In genomic region chr6:15453186-15453585, GRCh38 we compare ENCODE assay signal across 29 cellular contexts.
A peak's percentile ranks its signal among the peaks of the same experiment; 100 is the strongest.
DNase-seq lines count a peak whose midpoint lies in the region; ATAC-seq, FAIRE-seq and TF ChIP-seq lines count a peak whose summit lies in the region.
"Had no signal": no experiment of that assay in that cellular context is flagged by ENCODE, and none has a peak within 500 bp of the region (broad histone marks: within the 10 kb centered on the region; RNA-seq: fewer than 3 reads in every experiment).

No MANE protein-coding gene starts in this region.

- H3K36me3 Mint-ChIP-seq in activated CD4-positive, alpha-beta T cell treated with anti-CD3 and anti-CD28 coated beads, Interleukin-2, amount 10 ng/mL, durations not matched to agents 7 days and 5 days (ENCODE audit: low read depth): peaks cover 37% of the 10 kb centered on the region
- H3K36me3 Mint-ChIP-seq in HFFc6 (ENCODE audit: low read depth): peaks cover 5% of the 10 kb centered on the region

- H3K4me3 Mint-ChIP-seq in activated CD4-positive, alpha-beta T cell treated with anti-CD3 and anti-CD28 coated beads, Interleukin-2, amount 10 ng/mL, durations not matched to agents 7 days and 5 days: no peak overlapping the region
- no peak overlapping the region for H3K4me3 Mint-ChIP-seq in HFFc6
- H3K4me3 Mint-ChIP-seq: activated T-helper 1 cell treated with anti-CD3 and anti-CD28 coated beads, Interleukin-12 subunit alpha, Interleukin-12 subunit beta, Interleukin-2, Interleukin-4 antibody, amounts not matched to agents 30 ng/mL and 10 ng/mL and 1 ng/mL, durations not matched to agents 14 hours and 24 hours and 36 hours; H9; nephron progenitor cell; type B pancreatic cell; WTC11 had no signal

- POLR2A ChIA-PET in activated CD4-positive, alpha-beta T cell treated with anti-CD3 and anti-CD28 coated beads, Interleukin-2, amount 10 ng/mL, durations not matched to agents 7 days and 5 days (lab: Charles Lee): no interaction called here

- H3K9me3 ChIP-seq in esophagus squamous epithelium: no peaks in the 10 kb centered on the region
- no peaks in the 10 kb centered on the region for H3K9me3 ChIP-seq in psoas muscle
- H3K9me3 ChIP-seq: SK-N-SH, stomach had no signal

- no peaks in the 10 kb centered on the region for H3K27me3 Mint-ChIP-seq in activated CD4-positive, alpha-beta T cell treated with anti-CD3 and anti-CD28 coated beads, Interleukin-2, amount 10 ng/mL, durations not matched to agents 7 days and 5 days
- H3K27me3 Mint-ChIP-seq in HFFc6 (ENCODE audit: insufficient read depth): peaks cover 4% of the 10 kb centered on the region
- H3K27me3 Mint-ChIP-seq: type B pancreatic cell had no signal

- H3K9me3 Mint-ChIP-seq in activated CD4-positive, alpha-beta T cell treated with anti-CD3 and anti-CD28 coated beads, Interleukin-2, amount 10 ng/mL, durations not matched to agents 7 days and 5 days: no peaks in the 10 kb centered on the region
- H3K9me3 Mint-ChIP-seq in HFFc6: no peaks in the 10 kb centered on the region
- H3K9me3 Mint-ChIP-seq: activated T-helper 1 cell treated with anti-CD3 and anti-CD28 coated beads, Interleukin-12 subunit alpha, Interleukin-12 subunit beta, Interleukin-2, Interleukin-4 antibody, amounts not matched to agents 30 ng/mL and 10 ng/mL and 1 ng/mL, durations not matched to agents 14 hours and 24 hours and 36 hours; H9; nephron progenitor cell; type B pancreatic cell; WTC11 had no signal

- 85 to 91% methylated on average over 4 of the region's 4 CpGs for WGBS in esophagus squamous epithelium, 2 donors
- WGBS in psoas muscle, 3 donors: 71 to 75% (median 73%) methylated on average over 4 of the region's 4 CpGs

- peaks cover 0 to 23% (median 3%) of the 10 kb centered on the region in 3 donors for H3K36me3 ChIP-seq in esophagus squamous epithelium
- no peaks in the 10 kb centered on the region for H3K36me3 ChIP-seq in psoas muscle (ENCODE audit: insufficient read depth in 1 of 2, low read depth in 1 of 2)

- CTCF ChIA-PET in activated CD4-positive, alpha-beta T cell treated with anti-CD3 and anti-CD28 coated beads, Interleukin-2, amount 10 ng/mL, durations not matched to agents 7 days and 5 days (lab: Charles Lee): no interaction called here

- peaks cover 3 to 82% (median 21%) of the 10 kb centered on the region in 3 donors for H3K4me1 ChIP-seq in esophagus squamous epithelium
- H3K4me1 ChIP-seq in psoas muscle: peaks cover 52% of the 10 kb centered on the region

- FAIRE-seq in GM12891 (lab: Jason Lieb, UNC): peak; percentile 5
- FAIRE-seq: bronchial epithelial cell, GM18507 had no signal

- H3K27me3 ChIP-seq in esophagus squamous epithelium (no peaks in the 10 kb centered on the region), psoas muscle (ENCODE audit: insufficient read depth in 3 of 3, low read length in 2 of 3) (no peaks in the 10 kb centered on the region)
- H3K27me3 ChIP-seq: stomach had no signal

- peak in 2 of 4 donors; percentile 28 to 33 for ATAC-seq in psoas muscle
- ATAC-seq: Panc1, WTC11 had no signal

- H3K4me3 ChIP-seq in esophagus squamous epithelium: no peak overlapping the region
- no peak overlapping the region for H3K4me3 ChIP-seq in psoas muscle
- H3K4me3 ChIP-seq: stomach had no signal

- peaks cover 53% of the 10 kb centered on the region for H3K4me1 Mint-ChIP-seq in activated CD4-positive, alpha-beta T cell treated with anti-CD3 and anti-CD28 coated beads, Interleukin-2, amount 10 ng/mL, durations not matched to agents 7 days and 5 days
- H3K4me1 Mint-ChIP-seq in HFFc6 (ENCODE audit: low read depth): peaks cover 32% of the 10 kb centered on the region

- TF ChIP-seq POLR2A in GM12891 (IDR thresholded peaks at IDR 0.05; ENCODE audit: low read depth, low read length) (no peak), esophagus squamous epithelium (IDR thresholded peaks at IDR 0.05) (no peak)

- DNase-seq in activated CD4-positive, alpha-beta T cell treated with anti-CD3 and anti-CD28 coated beads, Interleukin-2, amount 10 ng/mL, durations not matched to agents 7 days and 5 days: no peak
- DNase-seq in activated CD4-positive, alpha-beta T cell treated with anti-CD3 and anti-CD28 coated beads for 48 hours: no peak
- DNase-seq in GM12891 (ENCODE audit: insufficient read length, low spot score): no peak
- DNase-seq in esophagus squamous epithelium (lab: John Stamatoyannopoulos, UW): no peak
- DNase-seq in psoas muscle: no peak
- DNase-seq in NCI-H187 (lab: John Stamatoyannopoulos, UW): no peak
- DNase-seq in NCI-H2227 (lab: John Stamatoyannopoulos, UW; ENCODE audit: unreplicated experiment): no peak
- DNase-seq in HFFc6: no peak
- DNase-seq: 8988T; activated CD8-positive, alpha-beta memory T cell treated with anti-CD3 and anti-CD28 coated beads for 24 hours; AML-193; EL; erythroblast; foreskin melanocyte; H9; Kasumi-1; NCI-H1092 treated with DMSO at 0.1 percent for 48 hours; NCI-H2029 treated with DMSO at 0.1 percent for 48 hours; nephron progenitor cell; NK-92 treated with Interleukin-12 subunit alpha and Interleukin-12 subunit beta, amount 100 ng/mL, for 24 hours; SK-N-SH; stimulated activated CD4-positive, alpha-beta T cell treated with anti-CD3 and anti-CD28 coated beads, Interleukin-4, amount 100 ng/mL, for 24 hours; stomach had no signal

- H3K27ac Mint-ChIP-seq in activated CD4-positive, alpha-beta T cell treated with anti-CD3 and anti-CD28 coated beads, Interleukin-2, amount 10 ng/mL, durations not matched to agents 7 days and 5 days: peak overlapping the region; percentile 55
- no peak overlapping the region for H3K27ac Mint-ChIP-seq in HFFc6
- H3K27ac Mint-ChIP-seq: activated T-helper 1 cell treated with anti-CD3 and anti-CD28 coated beads, Interleukin-12 subunit alpha, Interleukin-12 subunit beta, Interleukin-2, Interleukin-4 antibody, amounts not matched to agents 30 ng/mL and 10 ng/mL and 1 ng/mL, durations not matched to agents 14 hours and 24 hours and 36 hours; H9; type B pancreatic cell; WTC11 had no signal

- peak overlapping the region in 3 of 4 donors; percentile 53 to 67 (median 57) for H3K27ac ChIP-seq in esophagus squamous epithelium
- H3K27ac ChIP-seq in psoas muscle: peak overlapping the region; percentile 47
- H3K27ac ChIP-seq: stomach had no signal

- TF ChIP-seq CTCF in esophagus squamous epithelium (IDR thresholded peaks at IDR 0.05): no peak
- TF ChIP-seq CTCF in psoas muscle (IDR thresholded peaks at IDR 0.05): no peak
- no peak for TF ChIP-seq CTCF in HFFc6 (IDR thresholded peaks at IDR 0.05)

- intact Hi-C loops in esophagus squamous epithelium (cut with DNase I) (no loop called here), psoas muscle (cut with DNase I) (no loop called here)

TF ChIP-seq in GM12891, 5 proteins besides CTCF, POLR2A, EP300 and RAD21:
- TF ChIP-seq SPI1 (IDR thresholded peaks at IDR 0.05; ENCODE audit: low read depth, low read length) (no peak), TAF1 (IDR thresholded peaks at IDR 0.05; ENCODE audit: low read depth, low read length) (no peak), POLR2AphosphoS5 (IDR thresholded peaks at IDR 0.05; ENCODE audit: low read depth, low read length) (no peak), PAX5 (IDR thresholded peaks at IDR 0.05; ENCODE audit: insufficient read depth, low read length, severe bottlenecking) (no peak), POU2F2 (IDR thresholded peaks at IDR 0.05; ENCODE audit: low read depth, low read length) (no peak)
